1 cellular context compared by ENCODE assay signal in genomic region chr3:53129344-53129743, GRCh38.
TF ChIP-seq lines count a peak whose summit lies in the region.

No MANE protein-coding gene starts in this region.

TF ChIP-seq in GM23338, 12 proteins besides CTCF, POLR2A, EP300 and RAD21 (continued from another document):
- TF ChIP-seq ETS1 (IDR thresholded peaks at IDR 0.05) = no peak
- TF ChIP-seq JUNB (IDR thresholded peaks at IDR 0.05; ENCODE audit: unreplicated experiment) = no peak
- TF ChIP-seq, protein P1, sequence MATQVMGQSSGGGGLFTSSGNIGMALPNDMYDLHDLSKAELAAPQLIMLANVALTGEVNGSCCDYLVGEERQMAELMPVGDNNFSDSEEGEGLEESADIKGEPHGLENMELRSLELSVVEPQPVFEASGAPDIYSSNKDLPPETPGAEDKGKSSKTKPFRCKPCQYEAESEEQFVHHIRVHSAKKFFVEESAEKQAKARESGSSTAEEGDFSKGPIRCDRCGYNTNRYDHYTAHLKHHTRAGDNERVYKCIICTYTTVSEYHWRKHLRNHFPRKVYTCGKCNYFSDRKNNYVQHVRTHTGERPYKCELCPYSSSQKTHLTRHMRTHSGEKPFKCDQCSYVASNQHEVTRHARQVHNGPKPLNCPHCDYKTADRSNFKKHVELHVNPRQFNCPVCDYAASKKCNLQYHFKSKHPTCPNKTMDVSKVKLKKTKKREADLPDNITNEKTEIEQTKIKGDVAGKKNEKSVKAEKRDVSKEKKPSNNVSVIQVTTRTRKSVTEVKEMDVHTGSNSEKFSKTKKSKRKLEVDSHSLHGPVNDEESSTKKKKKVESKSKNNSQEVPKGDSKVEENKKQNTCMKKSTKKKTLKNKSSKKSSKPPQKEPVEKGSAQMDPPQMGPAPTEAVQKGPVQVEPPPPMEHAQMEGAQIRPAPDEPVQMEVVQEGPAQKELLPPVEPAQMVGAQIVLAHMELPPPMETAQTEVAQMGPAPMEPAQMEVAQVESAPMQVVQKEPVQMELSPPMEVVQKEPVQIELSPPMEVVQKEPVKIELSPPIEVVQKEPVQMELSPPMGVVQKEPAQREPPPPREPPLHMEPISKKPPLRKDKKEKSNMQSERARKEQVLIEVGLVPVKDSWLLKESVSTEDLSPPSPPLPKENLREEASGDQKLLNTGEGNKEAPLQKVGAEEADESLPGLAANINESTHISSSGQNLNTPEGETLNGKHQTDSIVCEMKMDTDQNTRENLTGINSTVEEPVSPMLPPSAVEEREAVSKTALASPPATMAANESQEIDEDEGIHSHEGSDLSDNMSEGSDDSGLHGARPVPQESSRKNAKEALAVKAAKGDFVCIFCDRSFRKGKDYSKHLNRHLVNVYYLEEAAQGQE (IDR thresholded peaks at IDR 0.05; ENCODE audit: unreplicated experiment) = no peak
- no peak for TF ChIP-seq ZNF331 (CRISPR knock-in tag; IDR thresholded peaks at IDR 0.05; ENCODE audit: low read depth)
